17 cellular contexts compared by ENCODE assay signal in the genomic region with DNA sequence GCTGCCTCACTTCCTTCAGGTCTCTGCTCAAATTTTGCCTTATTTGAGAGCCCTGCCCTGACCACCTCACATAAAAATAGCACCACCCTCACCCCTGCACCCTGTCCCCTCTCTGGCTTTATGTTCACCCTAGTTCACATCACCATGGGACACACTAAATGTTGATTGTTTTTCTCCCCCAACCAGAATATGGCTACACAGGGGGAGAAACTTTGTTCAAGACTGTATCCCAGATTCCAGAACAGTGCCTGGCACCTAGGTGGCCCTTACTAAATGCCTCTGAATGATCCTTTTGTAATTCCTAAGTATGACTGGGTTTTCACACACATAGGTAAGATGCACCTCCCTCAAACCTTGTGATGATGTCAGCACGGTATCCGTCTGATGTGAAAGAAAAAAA. TPM values are rescaled to one million over a fixed set of nuclear protein-coding genes. Genes with fewer than 3 reads are reported as not detected.
DNase-seq lines count a peak whose midpoint lies in the region; ATAC-seq, FAIRE-seq and TF ChIP-seq lines count a peak whose summit lies in the region.
"Had no signal": no experiment of that assay in that cellular context is flagged by ENCODE, and none has a peak within 500 bp of the region (broad histone marks: within the 10 kb centered on the region; RNA-seq: fewer than 3 reads in every experiment).

No MANE protein-coding gene starts in this region.

- H3K27me3 Mint-ChIP-seq in CD14-positive monocyte (ENCODE audit: low read depth in 3 of 3) (peaks cover 0 to 9% (median 1%) of the 10 kb centered on the region in 3 donors), progenitor cell of endocrine pancreas (no peaks in the 10 kb centered on the region)

- no peaks in the 10 kb centered on the region for H3K9me2 ChIP-seq in Karpas-422 (replicated peaks; ENCODE audit: insufficient read depth, low read length)

- DNase-seq in CD14-positive monocyte (ENCODE audit: low spot score) (no peak), Karpas-422 (no peak), lower lobe of right lung (no peak), progenitor cell of endocrine pancreas (ENCODE audit: low spot score, unreplicated experiment) (no peak), frontal cortex (ENCODE audit: low spot score in 2 of 2) (no peak)
- DNase-seq: Calu3; CD4-positive, CD25-positive, alpha-beta regulatory T cell; DMS53; NCI-H1436; NCI-H2029 treated with DMSO at 0.1 percent for 48 hours; NCI-H510A treated with DMSO at 0.1 percent for 48 hours; Peyer's patch had no signal

- TF ChIP-seq CTCF in CD14-positive monocyte (IDR thresholded peaks at IDR 0.05) (no peak), lower lobe of right lung (IDR thresholded peaks at IDR 0.05) (no peak), progenitor cell of endocrine pancreas (IDR thresholded peaks at IDR 0.05; ENCODE audit: unreplicated experiment) (no peak)

- intact Hi-C loops in CD14-positive monocyte (cut with micrococcal nuclease) (loop anchor here in 1 of 2 donors (1.0 to 5.0 kb wide), 2 partner anchors 8 to 34 kb away; no protein-coding TSS in a partner anchor), lower lobe of right lung (cut with DNase I) (no loop called here)

- H3K9me3 ChIP-seq in Karpas-422 (ENCODE audit: low read length) = no peaks in the 10 kb centered on the region
- no peaks in the 10 kb centered on the region for H3K9me3 ChIP-seq in lower lobe of right lung
- H3K9me3 ChIP-seq: HAP-1, Peyer's patch had no signal

- H3K4me1 ChIP-seq in Karpas-422 (ENCODE audit: low read length) (peaks cover 93% of the 10 kb centered on the region), lower lobe of right lung (peaks cover 85% of the 10 kb centered on the region)

- no peak for ATAC-seq in lower lobe of right lung
- no peak for ATAC-seq in GM19452 (IDR thresholded peaks at IDR 0.05; ENCODE audit: unreplicated experiment)
- ATAC-seq in HG03139 (IDR thresholded peaks at IDR 0.05; ENCODE audit: unreplicated experiment) = no peak
- ATAC-seq: Right ventricle myocardium inferior had no signal

- no peaks in the 10 kb centered on the region for H3K27me3 ChIP-seq in Karpas-422 (ENCODE audit: low read length)
- no peaks in the 10 kb centered on the region for H3K27me3 ChIP-seq in lower lobe of right lung (ENCODE audit: low read depth)
- H3K27me3 ChIP-seq: Peyer's patch had no signal

- H3K79me2 ChIP-seq in Karpas-422 (ENCODE audit: low read length) = peaks cover 8% of the 10 kb centered on the region; the same call in 1 of the 2 replicates

- H3K4me3 Mint-ChIP-seq in CD14-positive monocyte = peak overlapping the region in 1 of 2 donors; percentile 63
- no peak overlapping the region for H3K4me3 Mint-ChIP-seq in progenitor cell of endocrine pancreas (ENCODE audit: low read depth)

- H3K4me2 ChIP-seq in Karpas-422 (ENCODE audit: low read depth, low read length, poor library complexity, severe bottlenecking) = peak overlapping the region; percentile 62

- no peak for FAIRE-seq in frontal cortex (lab: Jason Lieb, UNC)

- peak overlapping the region; percentile 77 to 90 (median 88) for H3K27ac Mint-ChIP-seq in CD14-positive monocyte
- H3K27ac Mint-ChIP-seq in progenitor cell of endocrine pancreas = peak overlapping the region; percentile 35

- peak overlapping the region; percentile 21; the same call in 1 of the 2 replicates for H2AFZ ChIP-seq in Karpas-422 (ENCODE audit: low read length)

- H3K4me1 Mint-ChIP-seq in CD14-positive monocyte (peaks cover 93% of the 10 kb centered on the region), progenitor cell of endocrine pancreas (ENCODE audit: low read depth) (peaks cover 36% of the 10 kb centered on the region)

- peaks cover 15 to 19% of the 10 kb centered on the region in 2 donors for H3K36me3 Mint-ChIP-seq in CD14-positive monocyte
- H3K36me3 Mint-ChIP-seq in progenitor cell of endocrine pancreas (ENCODE audit: insufficient read depth) = peaks cover 1% of the 10 kb centered on the region
- H3K36me3 Mint-ChIP-seq: CD4-positive, CD25-positive, alpha-beta regulatory T cell had no signal

- no peaks in the 10 kb centered on the region for H4K20me1 ChIP-seq in Karpas-422 (ENCODE audit: insufficient read depth, low read depth, low read length)

- peak overlapping the region; percentile 63 for H3K9ac ChIP-seq in Karpas-422 (ENCODE audit: low read length)

- peak overlapping the region; percentile 93 for H3K27ac ChIP-seq in Karpas-422 (ENCODE audit: low read length)
- H3K27ac ChIP-seq in lower lobe of right lung = peak overlapping the region; percentile 76
- H3K27ac ChIP-seq: SK-N-MC had no signal

- no peak overlapping the region for H3K4me3 ChIP-seq in Karpas-422 (ENCODE audit: low read length)
- no peak overlapping the region for H3K4me3 ChIP-seq in lower lobe of right lung
- H3K4me3 ChIP-seq: HAP-1, Peyer's patch, SK-N-MC had no signal

- H3K9me3 Mint-ChIP-seq in CD14-positive monocyte (no peaks in the 10 kb centered on the region), progenitor cell of endocrine pancreas (ENCODE audit: low read depth) (no peaks in the 10 kb centered on the region)

- H3K36me3 ChIP-seq in Karpas-422 (ENCODE audit: insufficient read depth, low read length) = no peaks in the 10 kb centered on the region
- no peaks in the 10 kb centered on the region for H3K36me3 ChIP-seq in lower lobe of right lung
- H3K36me3 ChIP-seq: HAP-1, Peyer's patch had no signal

RNA-seq across cellular contexts. Expression of a gene that starts 28.4 kb away (rescaled TPM):
- 1 to 10 TPM; 2.9 to 5.5 TPM for polyA plus RNA-seq in CD14-positive monocyte
- total RNA-seq in Karpas-422 (2014; rRNA removed; shearing (Covaris generic); ENCODE audit: low replicate concordance) = not detected in 2 replicates
- 5.6 TPM for total RNA-seq in lower lobe of right lung
- 3.3 and 3.8 TPM in 2 replicates for total RNA-seq in progenitor cell of endocrine pancreas
- total RNA-seq in frontal cortex = not detected
- total RNA-seq: Calu3; CD4-positive, CD25-positive, alpha-beta regulatory T cell; Peyer's patch; Right ventricle myocardium inferior had no signal
- polyA plus RNA-seq: CD4-positive, CD25-positive, alpha-beta regulatory T cell had no signal

RNA-seq across cellular contexts. Expression of a gene that starts 36.0 kb away (rescaled TPM):
- 100 to 1,000 TPM; 129 to 139 TPM for polyA plus RNA-seq in CD14-positive monocyte
- 17.0 and 23.3 TPM in 2 replicates for total RNA-seq in Karpas-422 (2014; rRNA removed; shearing (Covaris generic); ENCODE audit: low replicate concordance)
- total RNA-seq in lower lobe of right lung (300 TPM), progenitor cell of endocrine pancreas (131 and 137 TPM in 2 replicates), frontal cortex (9.4 TPM)

RNA-seq across cellular contexts. Expression of a gene that starts 53.8 kb away (rescaled TPM):
- 100 to 1,000 TPM; 184 to 352 TPM for polyA plus RNA-seq in CD14-positive monocyte
- 1.9 TPM in 1 of 2 replicates, not detected in the other for total RNA-seq in Karpas-422 (2014; rRNA removed; shearing (Covaris generic); ENCODE audit: low replicate concordance)
- total RNA-seq in lower lobe of right lung (419 TPM), progenitor cell of endocrine pancreas (0.33 and 0.34 TPM in 2 replicates), frontal cortex (0.82 TPM)
- total RNA-seq: Calu3 had no signal

RNA-seq across cellular contexts. Expression of a gene that starts 58.0 kb away (rescaled TPM):
- polyA plus RNA-seq in CD14-positive monocyte = 10 to 100 TPM; 79.8 to 92.0 TPM
- 26.5 and 60.1 TPM in 2 replicates for total RNA-seq in Karpas-422 (2014; rRNA removed; shearing (Covaris generic); ENCODE audit: low replicate concordance)
- 65.8 TPM for total RNA-seq in lower lobe of right lung
- total RNA-seq in progenitor cell of endocrine pancreas = 54.3 and 54.5 TPM in 2 replicates
- total RNA-seq in frontal cortex = 15.1 TPM

RNA-seq across cellular contexts. Expression of a gene that starts 58.4 kb away (rescaled TPM):
- 10 to 100 TPM; 90.8 to 98.7 TPM for polyA plus RNA-seq in CD14-positive monocyte
- total RNA-seq in Karpas-422 (2014; rRNA removed; shearing (Covaris generic); ENCODE audit: low replicate concordance) = 77.6 and 204 TPM in 2 replicates
- total RNA-seq in lower lobe of right lung (58.8 TPM), progenitor cell of endocrine pancreas (79.2 and 85.2 TPM in 2 replicates), frontal cortex (98.2 TPM)

Comparison
In these comparisons a context has a peak if more than half of its experiments do, and no peak if none do; other contexts are left out.
1. RNA of a gene that starts 53.8 kb away (total RNA-seq): 419 TPM in lower lobe of right lung (single experiment); 0.82 TPM in frontal cortex (single experiment), 0.33 to 0.34 TPM in progenitor cell of endocrine pancreas and 1.9 TPM in Karpas-422; every median in the first group is over 100 times any median in the second.